Comparison of ENCODE assay signal across 22 cellular contexts in the genomic region with DNA sequence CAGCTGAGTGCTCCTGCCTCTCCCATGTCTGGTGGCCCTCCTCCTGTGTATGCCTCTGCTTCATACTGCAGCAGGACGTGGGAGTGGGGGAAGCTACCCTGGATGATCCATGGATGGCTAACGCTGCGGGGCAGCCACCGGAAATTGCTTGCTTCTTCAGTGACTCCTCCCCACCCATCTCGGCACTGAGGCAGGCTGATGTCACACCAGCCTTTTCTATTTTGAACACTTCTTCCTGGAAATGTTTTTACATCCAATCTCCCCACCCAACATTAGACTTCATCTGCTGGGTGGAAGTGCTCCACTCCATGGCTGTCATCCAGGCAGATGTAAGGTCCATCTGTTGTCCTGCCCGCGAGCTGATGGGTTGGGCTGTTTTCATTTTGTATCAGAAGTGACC. TPM values are rescaled to one million over a fixed set of nuclear protein-coding genes. Genes with fewer than 3 reads are reported as not detected.
DNase-seq lines count a peak whose midpoint lies in the region; ATAC-seq and TF ChIP-seq lines count a peak whose summit lies in the region.
"Had no signal": no experiment of that assay in that cellular context is flagged by ENCODE, and none has a peak within 500 bp of the region (broad histone marks: within the 10 kb centered on the region; RNA-seq: fewer than 3 reads in every experiment).

No MANE protein-coding gene starts in this region.

- TF ChIP-seq CTCF in fibroblast of mammary gland (conservative IDR thresholded peaks at IDR 0.05; ENCODE audit: control insufficient read depth, insufficient read depth, low read depth, low read length) (no peak), lung (IDR thresholded peaks at IDR 0.05; ENCODE audit: control extremely low read depth, extremely low read depth) (no peak), vagina (IDR thresholded peaks at IDR 0.05) (no peak)

- H3K4me1 Mint-ChIP-seq in T-helper 1 cell treated with Interleukin-12 subunit alpha and Interleukin-12 subunit beta and Interleukin-4 antibody, amounts not matched to agents 30 μg/mL and 1 μg/mL, for 36 hours (ENCODE audit: low read depth), result peaks cover 19% of the 10 kb centered on the region
- peaks cover 18 to 32% of the 10 kb centered on the region in 2 donors for H3K4me1 Mint-ChIP-seq in immature natural killer cell
- H3K4me1 Mint-ChIP-seq: nephron progenitor cell had no signal

- intact Hi-C loops in vagina (cut with DNase I), result loop anchor here (10.0 kb wide), 1 partner anchor 171 kb away; no protein-coding TSS in a partner anchor

- 67 to 76% methylated on average over 7 of the region's 7 CpGs for WGBS in lung, 2 donors

- no peaks in the 10 kb centered on the region for H3K27me3 ChIP-seq in lung (ENCODE audit: control insufficient read depth, insufficient read depth)
- no peaks in the 10 kb centered on the region for H3K27me3 ChIP-seq in vagina
- H3K27me3 ChIP-seq: cardiac muscle cell had no signal

- H3K4me3 Mint-ChIP-seq in T-helper 1 cell treated with Interleukin-12 subunit alpha and Interleukin-12 subunit beta and Interleukin-4 antibody, amounts not matched to agents 30 μg/mL and 1 μg/mL, for 36 hours, result no peak overlapping the region
- no peak overlapping the region for H3K4me3 Mint-ChIP-seq in immature natural killer cell
- H3K4me3 Mint-ChIP-seq: activated B cell treated with CpG ODN at 0.5 μM for 24 hours; activated CD8-positive, alpha-beta memory T cell treated with anti-CD3 and anti-CD28 coated beads, Interleukin-2, amount 10 ng/mL, durations not matched to agents 7 days and 5 days; effector memory CD8-positive, alpha-beta T cell; nephron progenitor cell; stimulated activated naive B cell treated with anti-CD40 and anti-IgM and Interleukin-4, amounts not matched to agents 10 μg/mL and 1 μg/mL and 100 μg/mL, for 72 hours had no signal

- peaks cover 0 to 9% of the 10 kb centered on the region in 2 donors for H3K4me1 ChIP-seq in lung (ENCODE audit: control insufficient read depth in 2 of 2, insufficient read depth in 2 of 2, low read length in 2 of 2)
- peaks cover 17% of the 10 kb centered on the region for H3K4me1 ChIP-seq in vagina

- H3K36me3 Mint-ChIP-seq in T-helper 1 cell treated with Interleukin-12 subunit alpha and Interleukin-12 subunit beta and Interleukin-4 antibody, amounts not matched to agents 30 μg/mL and 1 μg/mL, for 36 hours (ENCODE audit: low read depth), result peaks cover 46% of the 10 kb centered on the region
- H3K36me3 Mint-ChIP-seq in immature natural killer cell, result peaks cover 31 to 74% (median 43%) of the 10 kb centered on the region in 3 donors

- H3K36me3 ChIP-seq in lung (ENCODE audit: control insufficient read depth in 2 of 2, insufficient read depth in 2 of 2, low read length in 2 of 2) (peaks cover 12 to 41% of the 10 kb centered on the region in 2 donors), vagina (peaks cover 0 to 45% of the 10 kb centered on the region in 2 donors)

- no peaks in the 10 kb centered on the region for H3K9me3 Mint-ChIP-seq in T-helper 1 cell treated with Interleukin-12 subunit alpha and Interleukin-12 subunit beta and Interleukin-4 antibody, amounts not matched to agents 30 μg/mL and 1 μg/mL, for 36 hours
- no peaks in the 10 kb centered on the region for H3K9me3 Mint-ChIP-seq in immature natural killer cell
- H3K9me3 Mint-ChIP-seq: activated B cell treated with CpG ODN at 0.5 μM for 24 hours; effector memory CD8-positive, alpha-beta T cell; nephron progenitor cell; stimulated activated naive B cell treated with anti-CD40 and anti-IgM and Interleukin-4, amounts not matched to agents 10 μg/mL and 1 μg/mL and 100 μg/mL, for 72 hours had no signal

- H3K27ac ChIP-seq in lung (ENCODE audit: low read depth in 1 of 2, low read length in 1 of 2) (peak overlapping the region in 1 of 2 donors; percentile 71), vagina (peak overlapping the region; percentile 41)
- H3K27ac ChIP-seq: A549, cardiac muscle cell had no signal

- H3K9me3 ChIP-seq in lung (ENCODE audit: control insufficient read depth in 2 of 2, insufficient read depth in 1 of 2, low read length in 1 of 2) (no peaks in the 10 kb centered on the region), vagina (no peaks in the 10 kb centered on the region)
- H3K9me3 ChIP-seq: A549 had no signal

- H3K27me3 Mint-ChIP-seq in T-helper 1 cell treated with Interleukin-12 subunit alpha and Interleukin-12 subunit beta and Interleukin-4 antibody, amounts not matched to agents 30 μg/mL and 1 μg/mL, for 36 hours (ENCODE audit: low read depth), result no peaks in the 10 kb centered on the region
- H3K27me3 Mint-ChIP-seq in immature natural killer cell (ENCODE audit: low read depth in 3 of 3), result peaks cover 0 to under 1% (median 0%) of the 10 kb centered on the region in 3 donors
- H3K27me3 Mint-ChIP-seq: activated B cell treated with CpG ODN at 0.5 μM for 24 hours; activated CD8-positive, alpha-beta memory T cell treated with anti-CD3 and anti-CD28 coated beads, Interleukin-2, amount 10 ng/mL, durations not matched to agents 7 days and 5 days; effector memory CD8-positive, alpha-beta T cell; stimulated activated naive B cell treated with anti-CD40 and anti-IgM and Interleukin-4, amounts not matched to agents 10 μg/mL and 1 μg/mL and 100 μg/mL, for 72 hours had no signal

- TF ChIP-seq POLR2A in vagina (IDR thresholded peaks at IDR 0.05), result no peak

- peak; percentile 36 for ATAC-seq in lung (ENCODE audit: insufficient read depth, low FRiP score)
- ATAC-seq: A549; activated CD8-positive, alpha-beta memory T cell treated with anti-CD3 and anti-CD28 coated beads, Interleukin-2, amount 10 ng/mL, durations not matched to agents 7 days and 5 days; effector memory CD8-positive, alpha-beta T cell; left colon; stimulated activated naive B cell treated with anti-CD40 and anti-IgM and Interleukin-4, amounts not matched to agents 10 μg/mL and 1 μg/mL and 100 μg/mL, for 72 hours had no signal

- H3K27ac Mint-ChIP-seq in T-helper 1 cell treated with Interleukin-12 subunit alpha and Interleukin-12 subunit beta and Interleukin-4 antibody, amounts not matched to agents 30 μg/mL and 1 μg/mL, for 36 hours, result peak overlapping the region; percentile 13
- no peak overlapping the region for H3K27ac Mint-ChIP-seq in immature natural killer cell
- H3K27ac Mint-ChIP-seq: activated B cell treated with CpG ODN at 0.5 μM for 24 hours; activated CD8-positive, alpha-beta memory T cell treated with anti-CD3 and anti-CD28 coated beads, Interleukin-2, amount 10 ng/mL, durations not matched to agents 7 days and 5 days; effector memory CD8-positive, alpha-beta T cell; nephron progenitor cell; stimulated activated naive B cell treated with anti-CD40 and anti-IgM and Interleukin-4, amounts not matched to agents 10 μg/mL and 1 μg/mL and 100 μg/mL, for 72 hours had no signal

- H3K4me3 ChIP-seq in fibroblast of mammary gland (ENCODE audit: control insufficient read depth, low read depth, low read length) (no peak overlapping the region), lung (no peak overlapping the region), vagina (no peak overlapping the region)
- H3K4me3 ChIP-seq: A549, cardiac muscle cell had no signal

- DNase-seq in T-helper 1 cell, result no peak
- DNase-seq in fibroblast of mammary gland (ENCODE audit: low read depth), result peak; percentile 69
- no peak for DNase-seq in lung (ENCODE audit: low spot score)
- DNase-seq in vagina (ENCODE audit: extremely low spot score in 2 of 2), result no peak
- no peak for DNase-seq in pons (ENCODE audit: low spot score)
- DNase-seq in immature natural killer cell, result no peak
- no peak for DNase-seq in SK-N-DZ (ENCODE audit: low spot score)
- DNase-seq: activated B cell treated with CpG ODN at 0.5 μM for 24 hours; activated CD8-positive, alpha-beta memory T cell treated with anti-CD3 and anti-CD28 coated beads, Interleukin-2, amount 10 ng/mL, durations not matched to agents 7 days and 5 days; activated naive CD4-positive, alpha-beta T cell treated with Interleukin-2 at 50 U/mL for 16 hours; effector memory CD8-positive, alpha-beta T cell; glutamatergic neuron; H7; KG1; left colon; NCI-H1105 treated with DMSO at 0.1 percent for 48 hours; NCI-H226; nephron progenitor cell; stimulated activated naive B cell treated with anti-CD40 and anti-IgM and Interleukin-4, amounts not matched to agents 10 μg/mL and 1 μg/mL and 100 μg/mL, for 72 hours had no signal

RNA-seq across cellular contexts. Expression of a gene that starts 58.9 kb away (rescaled TPM):
- total RNA-seq in lung (under 1 TPM in 1 of 2 donors, not detected in 1; 0.43 TPM), vagina (not detected)
- polyA plus RNA-seq in lung (1 to 10 TPM in 1 of 2 donors, under 1 TPM in 1; 0.49 to 6.6 TPM), immature natural killer cell (not detected)
- polyA plus RNA-seq in SK-N-DZ (2014; cell fraction: cytosol; rRNA removed), result 0.10 TPM in 1 of 2 replicates, not detected in the other
- not detected in 2 replicates for polyA plus RNA-seq in SK-N-DZ (2014; cell fraction: nucleus; rRNA removed)
- total RNA-seq: activated B cell treated with CpG ODN at 0.5 μM for 24 hours; activated CD8-positive, alpha-beta memory T cell treated with anti-CD3 and anti-CD28 coated beads, Interleukin-2, amount 10 ng/mL, durations not matched to agents 7 days and 5 days; cardiac muscle cell; H7 had no signal
